8 cellular contexts compared by ENCODE assay signal in the genomic region with DNA sequence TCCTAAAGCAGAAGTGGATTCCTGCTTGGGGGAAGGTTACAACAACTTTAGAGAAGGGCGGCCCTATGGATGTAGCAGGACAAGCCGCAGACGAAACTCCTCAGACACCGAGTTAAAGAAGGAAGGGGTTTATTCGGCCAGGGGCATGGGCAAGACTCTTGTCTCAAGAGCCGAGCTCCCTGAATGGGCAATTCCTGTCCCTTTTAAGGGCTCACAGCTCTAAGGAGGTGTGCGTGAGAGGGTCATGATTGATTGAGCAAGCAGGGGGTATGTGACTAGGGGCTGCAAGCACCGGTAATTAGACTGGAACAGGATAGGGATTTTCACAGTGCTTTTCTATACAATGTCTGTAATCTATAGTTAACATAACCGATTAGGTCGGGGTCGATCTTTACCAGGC. TPM values are rescaled to one million over a fixed set of nuclear protein-coding genes. Genes with fewer than 3 reads are reported as not detected.
A peak's percentile ranks its signal among the peaks of the same experiment; 100 is the strongest.
DNase-seq lines count a peak whose midpoint lies in the region; ATAC-seq and TF ChIP-seq lines count a peak whose summit lies in the region.

No MANE protein-coding gene starts in this region.

- H3K4me3 ChIP-seq in GM23248 (no peak overlapping the region), SK-N-MC (peak overlapping the region; percentile 67; the same call in 1 of the 2 replicates), gastroesophageal sphincter (no peak overlapping the region), sigmoid colon (no peak overlapping the region)

- peaks cover 22% of the 10 kb centered on the region for H3K36me3 ChIP-seq in GM23248 (ENCODE audit: low read depth)
- peaks cover 22% of the 10 kb centered on the region for H3K36me3 ChIP-seq in SK-N-MC (ENCODE audit: insufficient read depth, low read length)
- H3K36me3 ChIP-seq in gastroesophageal sphincter, result peaks cover 6 to 25% of the 10 kb centered on the region in 2 donors
- H3K36me3 ChIP-seq in sigmoid colon, result peaks cover 12 to 26% (median 18%) of the 10 kb centered on the region in 4 donors

- no peak for TF ChIP-seq POLR2A in gastroesophageal sphincter (IDR thresholded peaks at IDR 0.05)
- no peak for TF ChIP-seq POLR2A in sigmoid colon (IDR thresholded peaks at IDR 0.05)

- DNase-seq in GM23248 (no peak), SK-N-MC (ENCODE audit: low read depth, low spot score) (no peak), sigmoid colon (no peak), hypothalamus (lab: John Stamatoyannopoulos, UW) (no peak), Ammon's horn (ENCODE audit: low spot score) (no peak), AG20443 (ENCODE audit: low spot score) (no peak)

- no peaks in the 10 kb centered on the region for H3K9me2 ChIP-seq in GM23248 (ENCODE audit: insufficient read depth)

- in situ Hi-C loops in GM23248 (cut with MboI), result no loop called here

- H3K27ac ChIP-seq in GM23248 (peak overlapping the region; percentile 17; the same call in 1 of the 2 replicates), SK-N-MC (peak overlapping the region; percentile 25; the same call in 1 of the 2 replicates), gastroesophageal sphincter (peak overlapping the region; percentile 74 to 96 (median 94)), sigmoid colon (peak overlapping the region; percentile 87 to 94 (median 90))

- no peaks in the 10 kb centered on the region for H3K9me3 ChIP-seq in GM23248 (ENCODE audit: low read depth)
- H3K9me3 ChIP-seq in SK-N-MC (ENCODE audit: low read depth, low read length), result no peaks in the 10 kb centered on the region
- no peaks in the 10 kb centered on the region for H3K9me3 ChIP-seq in gastroesophageal sphincter
- H3K9me3 ChIP-seq in sigmoid colon, result no peaks in the 10 kb centered on the region

- TF ChIP-seq CTCF in gastroesophageal sphincter (IDR thresholded peaks at IDR 0.05) (no peak), sigmoid colon (IDR thresholded peaks at IDR 0.05) (no peak)

- WGBS in GM23248 (ENCODE audit: low coverage in 1 of 2, low lambda C conversion rate in 2 of 2, missing lambda C conversion rate in 2 of 2), 2 experiments, result 96 to 99% methylated on average over 11 of the region's 11 CpGs
- WGBS in gastroesophageal sphincter (ENCODE audit: low coverage in 1 of 2), 2 donors, result 80 to 84% methylated on average over 1 to 9 of the region's 11 CpGs
- WGBS in sigmoid colon, 2 donors, result 95% methylated on average over 11 of the region's 11 CpGs

- peaks cover 26% of the 10 kb centered on the region for H3K79me2 ChIP-seq in GM23248 (ENCODE audit: insufficient read depth)

- intact Hi-C loops in sigmoid colon (cut with DNase I), result loop anchor here (2.0 kb wide), 1 partner anchor 56 kb away; no protein-coding TSS in a partner anchor

- no peaks in the 10 kb centered on the region for H4K20me1 ChIP-seq in GM23248 (ENCODE audit: insufficient read depth)

- peaks cover 19% of the 10 kb centered on the region; the same call in 1 of the 2 replicates for H3F3A ChIP-seq in GM23248 (ENCODE audit: insufficient read depth)

- no peaks in the 10 kb centered on the region for H3K27me3 ChIP-seq in GM23248 (replicated peaks; ENCODE audit: insufficient read depth)
- no peaks in the 10 kb centered on the region for H3K27me3 ChIP-seq in gastroesophageal sphincter
- H3K27me3 ChIP-seq in sigmoid colon, result no peaks in the 10 kb centered on the region

- ATAC-seq in gastroesophageal sphincter (no peak), GM19035 (IDR thresholded peaks at IDR 0.05; ENCODE audit: unreplicated experiment) (no peak)

- 0 out of 2 replicates have a peak overlapping the region, but pooled peaks have one; percentile 63 for H2AFZ ChIP-seq in GM23248

- no peak for TF ChIP-seq EP300 in gastroesophageal sphincter (IDR thresholded peaks at IDR 0.05)
- TF ChIP-seq EP300 in sigmoid colon (IDR thresholded peaks at IDR 0.05), result no peak

- peak overlapping the region; percentile 47 for H3K4me2 ChIP-seq in GM23248 (ENCODE audit: unreplicated experiment)

- H3K4me1 ChIP-seq in GM23248 (ENCODE audit: insufficient read depth), result peaks cover 30% of the 10 kb centered on the region
- H3K4me1 ChIP-seq in gastroesophageal sphincter, result peaks cover 0 to 64% (median 20%) of the 10 kb centered on the region in 3 donors
- peaks cover 0 to 45% (median 34%) of the 10 kb centered on the region in 4 donors for H3K4me1 ChIP-seq in sigmoid colon

- H3K9ac ChIP-seq in GM23248 (no peak overlapping the region), SK-N-MC (ENCODE audit: insufficient read length) (no peak overlapping the region)

RNA-seq across cellular contexts. Expression of a gene that starts 0.9 kb away (rescaled TPM):
- 108 and 110 TPM in 2 replicates for total RNA-seq in GM23248 (2014; rRNA removed; shearing (Covaris generic))
- polyA plus RNA-seq in GM23248 (2016; fragmentation: Nextera tagmentation; extraction: Ambion mirVana) (119 and 126 TPM in 2 replicates), sigmoid colon (100 to 1,000 TPM in 2 of 3 donors, 10 to 100 TPM in 1; 69.4 to 120 (median 111) TPM)
- total RNA-seq in gastroesophageal sphincter (100 to 1,000 TPM in 3 of 4 donors, 10 to 100 TPM in 1; 90.1 to 213 (median 146) TPM), sigmoid colon (100 to 1,000 TPM in 2 of 4 donors, 10 to 100 TPM in 2; 92.0 to 105 (median 98.9) TPM)

RNA-seq across cellular contexts. Expression of a gene that starts 57.4 kb away (rescaled TPM):
- 12.3 and 13.7 TPM in 2 replicates for total RNA-seq in GM23248 (2014; rRNA removed; shearing (Covaris generic))
- polyA plus RNA-seq in GM23248 (2016; fragmentation: Nextera tagmentation; extraction: Ambion mirVana), result 12.8 and 15.7 TPM in 2 replicates
- 10 to 100 TPM; 13.1 to 17.8 (median 16.3) TPM for total RNA-seq in gastroesophageal sphincter
- 10 to 100 TPM; 11.0 to 25.3 (median 17.7) TPM for total RNA-seq in sigmoid colon
- polyA plus RNA-seq in sigmoid colon, result 10 to 100 TPM in 1 of 3 donors, 1 to 10 TPM in 2; 4.6 to 12.0 (median 6.0) TPM

Comparison
In these comparisons a context has a peak if more than half of its experiments do, and no peak if none do; other contexts are left out.
1. H3K27ac ChIP-seq: peak in every context shown above with its lines; median percentile 94 in gastroesophageal sphincter; 90 in sigmoid colon; 25 in SK-N-MC; 17 in GM23248.